Comparison of ENCODE assay signal across 21 cellular contexts in the genomic region with DNA sequence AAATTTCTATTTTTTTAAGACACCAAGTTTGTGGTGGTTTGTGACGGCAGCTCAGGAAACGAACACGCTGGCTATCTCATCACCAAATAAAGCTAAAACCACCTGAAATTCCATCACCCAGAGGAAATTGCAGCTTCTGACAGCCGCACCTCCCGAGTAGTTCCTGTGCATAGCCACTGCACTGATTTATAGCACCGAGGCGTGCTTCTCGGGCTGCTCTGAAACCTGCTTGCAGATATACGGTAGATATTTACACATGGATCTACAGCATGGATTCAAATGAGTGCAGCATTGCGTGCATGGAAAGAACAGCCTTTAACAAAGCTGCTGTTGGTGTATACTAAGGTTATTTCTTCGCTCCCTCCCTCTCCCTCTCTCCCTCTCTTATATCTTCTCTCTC.
DNase-seq lines count a peak whose midpoint lies in the region; ATAC-seq and TF ChIP-seq lines count a peak whose summit lies in the region.
"Had no signal": no experiment of that assay in that cellular context is flagged by ENCODE, and none has a peak within 500 bp of the region (broad histone marks: within the 10 kb centered on the region; RNA-seq: fewer than 3 reads in every experiment).

No MANE protein-coding gene starts in this region.

- H3K36me3 ChIP-seq in left lung = no peaks in the 10 kb centered on the region
- no peaks in the 10 kb centered on the region for H3K36me3 ChIP-seq in suprapubic skin
- H3K36me3 ChIP-seq: BE2C; BLaER1 treated with 17β-estradiol and CSF1 and Interleukin-3, amounts not matched to agents 10 nM and 100 nM had no signal

- TF ChIP-seq POLR2A in suprapubic skin (IDR thresholded peaks at IDR 0.05) = no peak

- H3K9me3 Mint-ChIP-seq in progenitor cell of endocrine pancreas (ENCODE audit: low read depth) (peaks cover 32% of the 10 kb centered on the region), type B pancreatic cell (peaks cover 10% of the 10 kb centered on the region)

- H3K27me3 Mint-ChIP-seq in progenitor cell of endocrine pancreas (peaks cover 3% of the 10 kb centered on the region), type B pancreatic cell (peaks cover 11% of the 10 kb centered on the region)

- H3K27ac ChIP-seq in left lung (no peak overlapping the region), suprapubic skin (no peak overlapping the region)
- H3K27ac ChIP-seq: A549; BLaER1 treated with 17β-estradiol and CSF1 and Interleukin-3, amounts not matched to agents 10 nM and 100 nM had no signal

- TF ChIP-seq CTCF in left lung (IDR thresholded peaks at IDR 0.05) (no peak), progenitor cell of endocrine pancreas (IDR thresholded peaks at IDR 0.05; ENCODE audit: unreplicated experiment) (no peak), type B pancreatic cell (conservative IDR thresholded peaks at IDR 0.05) (no peak), suprapubic skin (IDR thresholded peaks at IDR 0.05) (no peak)

- 36% methylated on average over 11 of the region's 11 CpGs for WGBS in suprapubic skin

- peak overlapping the region; percentile 73 for H3K27ac Mint-ChIP-seq in progenitor cell of endocrine pancreas
- peak overlapping the region; percentile 9 for H3K27ac Mint-ChIP-seq in type B pancreatic cell
- H3K27ac Mint-ChIP-seq: CD14-positive monocyte; CD4-positive, alpha-beta T cell; CD8-positive, alpha-beta memory T cell; GM23338; H9 had no signal

- H3K4me1 Mint-ChIP-seq in progenitor cell of endocrine pancreas (ENCODE audit: low read depth) (peaks cover 4% of the 10 kb centered on the region), type B pancreatic cell (ENCODE audit: unreplicated experiment) (no peaks in the 10 kb centered on the region)
- H3K4me1 Mint-ChIP-seq: CD14-positive monocyte; CD8-positive, alpha-beta memory T cell; GM23338 had no signal

- H3K4me3 ChIP-seq in left lung (no peak overlapping the region), suprapubic skin (no peak overlapping the region)
- H3K4me3 ChIP-seq: A549; BLaER1 treated with 17β-estradiol and CSF1 and Interleukin-3, amounts not matched to agents 10 nM and 100 nM; GM23338 had no signal

- H3K27me3 ChIP-seq in left lung (peaks cover 0 to 25% of the 10 kb centered on the region in 2 donors), suprapubic skin (peaks cover 25% of the 10 kb centered on the region)
- H3K27me3 ChIP-seq: BLaER1 treated with 17β-estradiol and CSF1 and Interleukin-3, amounts not matched to agents 10 nM and 100 nM had no signal

- ATAC-seq in left lung = peak; percentile 54
- ATAC-seq: A549, GM23338, HCT116 had no signal

- no peak overlapping the region for H3K4me3 Mint-ChIP-seq in progenitor cell of endocrine pancreas (ENCODE audit: low read depth)
- H3K4me3 Mint-ChIP-seq in type B pancreatic cell = peak overlapping the region; percentile 3
- H3K4me3 Mint-ChIP-seq: CD14-positive monocyte; CD4-positive, alpha-beta T cell; CD8-positive, alpha-beta memory T cell; GM23338; H9 had no signal

- H3K9me3 ChIP-seq in left lung (peaks cover 0 to 39% of the 10 kb centered on the region in 2 donors), suprapubic skin (peaks cover 2% of the 10 kb centered on the region)
- H3K9me3 ChIP-seq: BE2C had no signal

- no peak for TF ChIP-seq EP300 in suprapubic skin (IDR thresholded peaks at IDR 0.05)

- DNase-seq in DMS53 treated with DMSO at 0.1 percent for 48 hours (lab: John Stamatoyannopoulos, UW; ENCODE audit: unreplicated experiment) = peak; percentile 4
- DNase-seq in left lung = no peak
- no peak for DNase-seq in progenitor cell of endocrine pancreas (ENCODE audit: low spot score, unreplicated experiment)
- DNase-seq in type B pancreatic cell (ENCODE audit: extremely low spot score, unreplicated experiment) = no peak
- no peak for DNase-seq in NCI-H187 (lab: John Stamatoyannopoulos, UW)
- DNase-seq in stimulated activated CD4-positive, alpha-beta T cell treated with anti-CD3 and anti-CD28 coated beads, Interleukin-2, amount 100 ng/mL, for 48 hours = no peak
- DNase-seq in suprapubic skin (ENCODE audit: low spot score in 2 of 2) = no peak
- DNase-seq: 8988T; ACHN; AML-193; BE2C; CD4-positive, alpha-beta T cell; CD8-positive, alpha-beta memory T cell; DMS 273 treated with DMSO at 0.1 percent for 48 hours; DND-41; H9 had no signal

- H3K36me3 Mint-ChIP-seq in progenitor cell of endocrine pancreas (ENCODE audit: insufficient read depth) = peaks cover 2% of the 10 kb centered on the region
- H3K36me3 Mint-ChIP-seq in type B pancreatic cell = no peaks in the 10 kb centered on the region
- H3K36me3 Mint-ChIP-seq: CD14-positive monocyte; CD8-positive, alpha-beta memory T cell had no signal

- no peaks in the 10 kb centered on the region for H3K4me1 ChIP-seq in left lung
- no peaks in the 10 kb centered on the region for H3K4me1 ChIP-seq in suprapubic skin
- H3K4me1 ChIP-seq: A549; BE2C; BLaER1 treated with 17β-estradiol and CSF1 and Interleukin-3, amounts not matched to agents 10 nM and 100 nM had no signal

- intact Hi-C loops in left lung (cut with DNase I) = no loop called here
